Comparison of ENCODE assay signal across 8 cellular contexts in the genomic region with DNA sequence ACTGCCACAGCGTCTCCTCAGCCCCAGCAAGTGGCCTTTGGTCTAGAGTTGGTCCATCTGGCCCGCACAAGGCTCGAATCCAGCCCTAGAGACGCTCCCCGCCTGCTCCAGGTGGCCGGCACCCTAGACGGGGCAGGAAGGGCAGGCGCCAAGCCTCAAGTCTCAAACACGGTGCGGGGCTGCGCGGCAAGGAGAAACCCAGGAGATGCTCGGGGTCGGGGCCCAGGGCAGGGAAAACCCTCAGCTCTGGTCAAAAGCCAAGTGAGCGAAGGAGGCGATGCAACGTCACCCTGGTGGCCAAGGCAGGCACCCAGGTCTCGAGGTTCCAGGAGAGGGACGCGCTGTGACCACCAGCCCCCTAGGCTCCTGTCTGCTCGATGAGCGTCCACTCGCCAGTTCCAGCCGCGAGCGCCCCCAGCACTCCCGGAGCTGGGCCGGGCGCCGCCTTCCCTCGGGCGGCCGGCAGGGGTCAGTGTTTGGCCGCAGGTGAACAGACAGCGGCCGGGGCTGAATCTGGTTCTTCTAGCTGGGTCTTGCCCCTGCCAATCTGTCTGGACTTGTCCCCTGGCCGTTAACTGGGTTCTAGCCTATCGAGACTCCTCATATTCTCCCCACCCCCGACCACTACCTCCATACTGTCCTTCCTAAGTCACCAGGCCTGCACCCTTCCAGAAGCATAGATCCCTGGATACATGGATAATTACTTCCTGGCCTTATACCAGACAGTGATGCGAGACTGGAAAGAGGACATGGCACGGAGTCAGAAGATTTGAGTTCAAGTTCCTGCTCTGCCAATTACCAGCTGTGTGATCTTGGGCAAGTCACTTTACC.
DNase-seq lines count a peak whose midpoint lies in the region; ATAC-seq and TF ChIP-seq lines count a peak whose summit lies in the region.

No MANE protein-coding gene starts in this region.

- DNase-seq in DND-41 (peak; percentile 62), NOMO-1 treated with DMSO at 0.1 percent for 48 hours (lab: John Stamatoyannopoulos, UW; ENCODE audit: unreplicated experiment) (peak; percentile 53), epithelial cell of esophagus (ENCODE audit: low read depth) (peak; percentile 65), midbrain (lab: John Stamatoyannopoulos, UW) (peak; percentile 35)
- peak; percentile 15 for DNase-seq in activated CD8-positive, alpha-beta memory T cell treated with anti-CD3 and anti-CD28 coated beads, Interleukin-2, amount 50 U/mL, for 24 hours (ENCODE audit: extremely low read depth)
- DNase-seq in stimulated activated CD8-positive, alpha-beta memory T cell treated with anti-CD3 and anti-CD28 coated beads, Interleukin-4, amount 100 ng/mL, for 48 hours = peak; percentile 84

- peak overlapping the region; percentile 13; the same call in 1 of the 2 replicates for H3K4me2 ChIP-seq in DND-41 (ENCODE audit: insufficient read depth, low read length)

- no peaks in the 10 kb centered on the region; the same call in 1 of the 2 replicates for H3K4me1 ChIP-seq in DND-41 (ENCODE audit: insufficient read depth, low read length)

- H3K9ac ChIP-seq in DND-41 (ENCODE audit: low read depth, low read length) = no peak overlapping the region

- H3K36me3 ChIP-seq in DND-41 (ENCODE audit: insufficient read depth, low read length) = no peaks in the 10 kb centered on the region

- TF ChIP-seq CTCF in DND-41 (IDR thresholded peaks at IDR 0.05; ENCODE audit: borderline replicate concordance, extremely low read depth, low read length, poor library complexity, severe bottlenecking) (peak; percentile 83), epithelial cell of esophagus (IDR thresholded peaks at IDR 0.05; ENCODE audit: insufficient read depth, low read depth, low read length, missing control alignments) (peak; percentile 64)

- H3K9me3 ChIP-seq in DND-41 (ENCODE audit: insufficient read depth, low read length, severe bottlenecking) = no peaks in the 10 kb centered on the region

- no peaks in the 10 kb centered on the region for H3K79me2 ChIP-seq in DND-41 (ENCODE audit: insufficient read depth, low read length)

- no peak overlapping the region for H3K4me3 ChIP-seq in DND-41 (ENCODE audit: low read depth in 1 of 2, low read length in 2 of 2)
- H3K4me3 ChIP-seq in epithelial cell of esophagus (ENCODE audit: low read length) = no peak overlapping the region

- no peaks in the 10 kb centered on the region for H4K20me1 ChIP-seq in DND-41 (ENCODE audit: insufficient read depth, low read length)

- ATAC-seq in DND-41 (ENCODE audit: insufficient read depth, low read depth) (peak; percentile 83), HG03196 (IDR thresholded peaks at IDR 0.05; ENCODE audit: unreplicated experiment) (peak; percentile 53), GM18520 (IDR thresholded peaks at IDR 0.05; ENCODE audit: unreplicated experiment) (no peak)

- H2AFZ ChIP-seq in DND-41 (ENCODE audit: low read depth, low read length) = no peak overlapping the region

- no peak overlapping the region for H3K27ac ChIP-seq in DND-41 (ENCODE audit: low read length)

- H3K27me3 ChIP-seq in DND-41 (ENCODE audit: insufficient read depth, low read length, poor library complexity) = peaks cover 22% of the 10 kb centered on the region

Comparison
In these comparisons a context has a peak if more than half of its experiments do, and no peak if none do; other contexts are left out.
1. DNase-seq: peak in every context shown above with its lines; median percentile 84 in stimulated activated CD8-positive, alpha-beta memory T cell treated with anti-CD3 and anti-CD28 coated beads, Interleukin-4, amount 100 ng/mL, for 48 hours; 65 in epithelial cell of esophagus; 62 in DND-41; 53 in NOMO-1 treated with DMSO at 0.1 percent for 48 hours; 35 in midbrain; 15 in activated CD8-positive, alpha-beta memory T cell treated with anti-CD3 and anti-CD28 coated beads, Interleukin-2, amount 50 U/mL, for 24 hours.